ENCODE assay signal across 22 cellular contexts in the genomic region with DNA sequence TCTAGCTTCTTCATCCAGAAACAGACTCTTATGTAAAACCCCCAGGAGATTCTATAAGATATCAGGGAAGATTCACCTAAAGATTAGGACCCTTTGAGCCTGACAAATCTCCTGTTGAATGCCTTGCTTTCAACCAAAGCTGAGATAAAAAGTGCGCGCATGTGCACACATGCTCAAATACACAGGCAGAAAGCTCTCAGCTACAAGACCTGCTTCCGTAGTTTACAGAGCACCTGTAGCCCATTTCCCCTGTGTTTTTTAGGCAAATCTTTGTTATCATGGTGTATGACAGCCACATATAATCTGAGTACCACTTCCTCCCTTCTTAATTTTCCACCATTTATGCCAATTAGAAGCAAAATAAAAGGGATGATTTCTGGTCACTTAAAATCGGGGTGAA.
"Had no signal": no experiment of that assay in that cellular context is flagged by ENCODE, and none has a peak within 500 bp of the region (broad histone marks: within the 10 kb centered on the region; RNA-seq: fewer than 3 reads in every experiment).

No MANE protein-coding gene starts in this region.

- H3K4me1 ChIP-seq: esophagus muscularis mucosa, foreskin keratinocyte, heart left ventricle, left lung, lower lobe of right lung had no signal

- H3K27me3 ChIP-seq: esophagus muscularis mucosa, foreskin keratinocyte, gastroesophageal sphincter, heart left ventricle, left lung had no signal

- H3K4me3 ChIP-seq: coronary artery, dorsolateral prefrontal cortex, esophagus muscularis mucosa, gastroesophageal sphincter, heart left ventricle, left lung, lower lobe of right lung, mucosa of descending colon had no signal

- FAIRE-seq: colon, endothelial cell of umbilical vein, frontal cortex, islet of Langerhans, keratinocyte had no signal

- H3K27ac ChIP-seq: coronary artery, dorsolateral prefrontal cortex, esophagus muscularis mucosa, foreskin keratinocyte, gastroesophageal sphincter, heart left ventricle, left lung, lower lobe of right lung had no signal

- DNase-seq: dermis blood vessel endothelial cell; effector CD4-positive, alpha-beta T cell; effector memory CD4-positive, alpha-beta T cell; foreskin keratinocyte; heart left ventricle; hippocampal formation; left cardiac atrium; left lung; left ventricle myocardium superior; lower lobe of right lung; mesenchymal stem cell; naive B cell had no signal

- H3K36me3 ChIP-seq: esophagus muscularis mucosa, gastroesophageal sphincter, heart left ventricle, left lung, lower lobe of right lung had no signal

- ATAC-seq: foreskin keratinocyte, gastroesophageal sphincter, heart left ventricle, left cardiac atrium, left lung, left ventricle myocardium superior, lower lobe of right lung had no signal
